In genomic region chr11:3196161-3197043, GRCh38 we compare ENCODE assay signal across 20 cellular contexts. TPM values are rescaled to one million over a fixed set of nuclear protein-coding genes. Genes with fewer than 3 reads are reported as not detected.
DNase-seq lines count a peak whose midpoint lies in the region; ATAC-seq and TF ChIP-seq lines count a peak whose summit lies in the region.
"Had no signal": no experiment of that assay in that cellular context is flagged by ENCODE, and none has a peak within 500 bp of the region (broad histone marks: within the 10 kb centered on the region; RNA-seq: fewer than 3 reads in every experiment).

No MANE protein-coding gene starts in this region.

- H3K27ac ChIP-seq in spleen: peak overlapping the region in 1 of 8 donors; percentile 18
- H3K27ac ChIP-seq: suprapubic skin had no signal

- no peaks in the 10 kb centered on the region for H3K36me3 Mint-ChIP-seq in activated T-cell treated with anti-CD3 and anti-CD28 coated beads, Interleukin-2, amount 50 U/mL, for 24 hours (ENCODE audit: low read depth)
- H3K36me3 Mint-ChIP-seq: CD14-positive monocyte had no signal

- H3K36me3 ChIP-seq in NT2/D1 (ENCODE audit: insufficient read depth, insufficient read length, low read length) (no peaks in the 10 kb centered on the region), spleen (no peaks in the 10 kb centered on the region)
- H3K36me3 ChIP-seq: suprapubic skin had no signal

- WGBS in spleen, 5 donors: 71 to 82% (median 80%) methylated on average over 10 to 23 of the region's 23 CpGs

- intact Hi-C loops in spleen (cut with DNase I; ENCODE audit: low total_unique reads): no loop called here

- H3K4me1 Mint-ChIP-seq in activated T-cell treated with anti-CD3 and anti-CD28 coated beads, Interleukin-2, amount 50 U/mL, for 24 hours (ENCODE audit: low read depth): no peaks in the 10 kb centered on the region
- H3K4me1 Mint-ChIP-seq: activated T-helper 17 cell treated with anti-CD3 and anti-CD28 coated beads, Interleukin-2, amount 50 U/mL, for 72 hours had no signal

- H3K9me3 ChIP-seq in NT2/D1 (ENCODE audit: insufficient read depth, low read length): peaks cover 7% of the 10 kb centered on the region; the same call in 1 of the 2 replicates
- H3K9me3 ChIP-seq in spleen: no peaks in the 10 kb centered on the region
- H3K9me3 ChIP-seq: suprapubic skin had no signal

- peaks cover 29% of the 10 kb centered on the region for H3K4me1 ChIP-seq in NT2/D1 (ENCODE audit: insufficient read depth, insufficient read length)
- peaks cover 0 to 35% (median 14%) of the 10 kb centered on the region in 6 donors for H3K4me1 ChIP-seq in spleen

- TF ChIP-seq POLR2A in spleen (IDR thresholded peaks at IDR 0.05): no peak

- H3K4me3 ChIP-seq in NT2/D1 (ENCODE audit: insufficient read length, low read depth) (no peak overlapping the region), spleen (no peak overlapping the region)
- H3K4me3 ChIP-seq: K562, suprapubic skin had no signal

- DNase-seq in activated effector memory CD4-positive, alpha-beta T cell treated with anti-CD3 and anti-CD28 coated beads, Interleukin-2, amount 50 U/mL, for 16 hours: peak; percentile 57
- no peak for DNase-seq in activated effector memory CD4-positive, alpha-beta T cell treated with Interleukin-2 at 50 U/mL for 16 hours
- no peak for DNase-seq in NT2/D1 (ENCODE audit: low read depth, low spot score)
- peak; percentile 75 for DNase-seq in spleen
- no peak for DNase-seq in NCI-H1436 treated with DMSO at 0.1 percent for 48 hours (lab: John Stamatoyannopoulos, UW)
- DNase-seq in activated T-cell treated with anti-CD3 and anti-CD28 coated beads, Interleukin-2, amount 50 U/mL, for 24 hours: no peak
- DNase-seq in amniotic stem cell (lab: John Stamatoyannopoulos, UW): no peak
- DNase-seq: DMS153; mammary epithelial cell; NCI-H2029 treated with DMSO at 0.1 percent for 48 hours; NCI-H446 treated with DMSO at 0.1 percent for 48 hours; stimulated activated CD4-positive, alpha-beta T cell treated with anti-CD3 and anti-CD28 coated beads, Interleukin-15, amount 100 ng/mL, for 24 hours had no signal

- peak; percentile 31 for ATAC-seq in esophagus mucosa
- ATAC-seq: activated T-helper 17 cell treated with anti-CD3 and anti-CD28 coated beads, Interleukin-2, amount 50 U/mL, for 72 hours had no signal

- no peak for TF ChIP-seq CTCF in spleen (IDR thresholded peaks at IDR 0.05 in 8 of 11, conservative IDR thresholded peaks at IDR 0.05 in 3 of 11)

- H3K27me3 Mint-ChIP-seq in activated T-cell treated with anti-CD3 and anti-CD28 coated beads, Interleukin-2, amount 50 U/mL, for 24 hours: peaks cover 16% of the 10 kb centered on the region

- H3K4me3 Mint-ChIP-seq in activated T-cell treated with anti-CD3 and anti-CD28 coated beads, Interleukin-2, amount 50 U/mL, for 24 hours: no peak overlapping the region
- H3K4me3 Mint-ChIP-seq: activated T-helper 17 cell treated with anti-CD3 and anti-CD28 coated beads, Interleukin-2, amount 50 U/mL, for 72 hours; dendritic cell treated with granulocyte-macrophage colony-stimulating factor and Interleukin-4, amounts not matched to agents 40 ng/mL and 50 ng/mL, for 4 days had no signal

- no peak overlapping the region for H3K27ac Mint-ChIP-seq in activated T-cell treated with anti-CD3 and anti-CD28 coated beads, Interleukin-2, amount 50 U/mL, for 24 hours
- H3K27ac Mint-ChIP-seq: activated T-helper 17 cell treated with anti-CD3 and anti-CD28 coated beads, Interleukin-2, amount 50 U/mL, for 72 hours; dendritic cell treated with granulocyte-macrophage colony-stimulating factor and Interleukin-4, amounts not matched to agents 40 ng/mL and 50 ng/mL, for 4 days had no signal

- no peaks in the 10 kb centered on the region for H3K27me3 ChIP-seq in NT2/D1 (ENCODE audit: insufficient read depth, insufficient read length)
- H3K27me3 ChIP-seq in spleen (replicated peaks in 1 of 7): peaks cover 0 to 35% (median 4%) of the 10 kb centered on the region in 7 donors

- H3K9ac ChIP-seq in NT2/D1 (ENCODE audit: insufficient read length, low read depth): peak overlapping the region; percentile 58

- no peaks in the 10 kb centered on the region for H3K9me3 Mint-ChIP-seq in activated T-cell treated with anti-CD3 and anti-CD28 coated beads, Interleukin-2, amount 50 U/mL, for 24 hours
- H3K9me3 Mint-ChIP-seq: activated T-helper 17 cell treated with anti-CD3 and anti-CD28 coated beads, Interleukin-2, amount 50 U/mL, for 72 hours; dendritic cell treated with granulocyte-macrophage colony-stimulating factor and Interleukin-4, amounts not matched to agents 40 ng/mL and 50 ng/mL, for 4 days had no signal

RNA-seq across cellular contexts. Expression of gene MRGPRG, which starts 22.2 kb away (rescaled TPM):
- not detected for total RNA-seq in esophagus mucosa
- not detected for total RNA-seq in spleen
- polyA plus RNA-seq in spleen: not detected
- total RNA-seq: activated T-helper 17 cell treated with anti-CD3 and anti-CD28 coated beads, Interleukin-2, amount 50 U/mL, for 72 hours; endothelial cell of umbilical vein; K562; mammary epithelial cell; omental fat pad; suprapubic skin had no signal
- polyA plus RNA-seq: CD14-positive monocyte, endothelial cell of umbilical vein, K562, mammary epithelial cell had no signal

RNA-seq across cellular contexts. Expression of gene OSBPL5, which starts 31.3 kb away (rescaled TPM):
- total RNA-seq in esophagus mucosa: 13.4 TPM
- 10 to 100 TPM; 37.2 to 91.2 (median 73.3) TPM for total RNA-seq in spleen
- polyA plus RNA-seq in spleen: 10 to 100 TPM in 2 of 3 donors, 1 to 10 TPM in 1; 5.1 to 21.6 (median 10.7) TPM

RNA-seq across cellular contexts. Expression of gene MRGPRE, which starts 35.8 kb away (rescaled TPM):
- total RNA-seq in esophagus mucosa: not detected
- total RNA-seq in spleen: 1 to 10 TPM in 2 of 7 donors, under 1 TPM in 2, not detected in 3; 0.41 to 1.9 (median 1.2) TPM
- polyA plus RNA-seq in spleen: not detected
- total RNA-seq: activated T-helper 17 cell treated with anti-CD3 and anti-CD28 coated beads, Interleukin-2, amount 50 U/mL, for 72 hours; endothelial cell of umbilical vein; K562; omental fat pad had no signal
- polyA plus RNA-seq: CD14-positive monocyte, endothelial cell of umbilical vein, K562, mammary epithelial cell had no signal

Comparison
In these comparisons a context has a peak if more than half of its experiments do, and no peak if none do; other contexts are left out.
1. DNase-seq: peak in activated effector memory CD4-positive, alpha-beta T cell treated with anti-CD3 and anti-CD28 coated beads, Interleukin-2, amount 50 U/mL, for 16 hours (single experiment) and spleen (single experiment); none in activated effector memory CD4-positive, alpha-beta T cell treated with Interleukin-2 at 50 U/mL for 16 hours (single experiment), NT2/D1 (single experiment), NCI-H1436 treated with DMSO at 0.1 percent for 48 hours (single experiment), activated T-cell treated with anti-CD3 and anti-CD28 coated beads, Interleukin-2, amount 50 U/mL, for 24 hours (single experiment) and amniotic stem cell (single experiment).